ENCODE assay signal across 17 cellular contexts in the genomic region with DNA sequence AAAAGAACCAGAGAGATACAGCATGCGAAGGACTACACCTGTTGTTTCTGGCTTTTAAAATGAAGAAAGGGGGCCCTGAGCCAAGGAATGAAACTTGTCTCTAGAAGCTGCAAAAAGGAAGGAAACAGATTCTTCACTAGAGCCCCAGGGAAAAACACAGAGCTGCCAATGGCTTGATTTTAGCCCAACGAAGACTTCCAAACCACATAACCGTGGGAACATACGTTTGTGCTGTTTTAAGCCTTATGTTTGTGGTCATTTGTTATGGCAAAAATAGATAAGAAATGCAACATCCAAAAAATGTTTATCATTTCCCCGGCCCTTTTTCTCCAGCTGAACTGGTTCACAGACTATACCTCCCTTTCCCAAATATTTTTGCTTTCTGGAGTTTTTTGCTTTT.
DNase-seq lines count a peak whose midpoint lies in the region; TF ChIP-seq lines count a peak whose summit lies in the region.
"Had no signal": no experiment of that assay in that cellular context is flagged by ENCODE, and none has a peak within 500 bp of the region (broad histone marks: within the 10 kb centered on the region; RNA-seq: fewer than 3 reads in every experiment).

No MANE protein-coding gene starts in this region.

- DNase-seq in EH (ENCODE audit: low read depth) = peak; percentile 45
- DNase-seq in amniotic epithelial cell (ENCODE audit: low read depth) = peak; percentile 59
- DNase-seq in fibroblast of pulmonary artery (ENCODE audit: low read depth) = peak; percentile 70
- DNase-seq in DMS53 (lab: John Stamatoyannopoulos, UW) = no peak
- no peak for DNase-seq in SHP77 treated with DMSO at 0.1 percent for 48 hours (lab: John Stamatoyannopoulos, UW)
- DNase-seq in kidney glomerular epithelial cell (lab: John Stamatoyannopoulos, UW) = no peak
- DNase-seq in HUDEP-2 (lab: John Stamatoyannopoulos, UW; ENCODE audit: unreplicated experiment in 76 of 76) = no peak
- DNase-seq: ACHN; AML-193; Calu3; CD8-positive, alpha-beta T cell; DND-41; GDM1; GOT3; H7; HFFc6; KG1 had no signal

- H3K4me3 ChIP-seq in fibroblast of pulmonary artery (replicated peaks; ENCODE audit: low read depth, low read length) = no peak overlapping the region

- no peak for TF ChIP-seq CTCF in fibroblast of pulmonary artery (IDR thresholded peaks at IDR 0.05; ENCODE audit: low read length, missing control alignments)

Comparison
In these comparisons a context has a peak if more than half of its experiments do, and no peak if none do; other contexts are left out.
1. DNase-seq: peak in EH (single experiment), amniotic epithelial cell (single experiment) and fibroblast of pulmonary artery (single experiment); none in DMS53 (single experiment), SHP77 treated with DMSO at 0.1 percent for 48 hours (single experiment), kidney glomerular epithelial cell (single experiment) and HUDEP-2 (0 of 76).